8 cellular contexts compared by ENCODE assay signal in the genomic region with DNA sequence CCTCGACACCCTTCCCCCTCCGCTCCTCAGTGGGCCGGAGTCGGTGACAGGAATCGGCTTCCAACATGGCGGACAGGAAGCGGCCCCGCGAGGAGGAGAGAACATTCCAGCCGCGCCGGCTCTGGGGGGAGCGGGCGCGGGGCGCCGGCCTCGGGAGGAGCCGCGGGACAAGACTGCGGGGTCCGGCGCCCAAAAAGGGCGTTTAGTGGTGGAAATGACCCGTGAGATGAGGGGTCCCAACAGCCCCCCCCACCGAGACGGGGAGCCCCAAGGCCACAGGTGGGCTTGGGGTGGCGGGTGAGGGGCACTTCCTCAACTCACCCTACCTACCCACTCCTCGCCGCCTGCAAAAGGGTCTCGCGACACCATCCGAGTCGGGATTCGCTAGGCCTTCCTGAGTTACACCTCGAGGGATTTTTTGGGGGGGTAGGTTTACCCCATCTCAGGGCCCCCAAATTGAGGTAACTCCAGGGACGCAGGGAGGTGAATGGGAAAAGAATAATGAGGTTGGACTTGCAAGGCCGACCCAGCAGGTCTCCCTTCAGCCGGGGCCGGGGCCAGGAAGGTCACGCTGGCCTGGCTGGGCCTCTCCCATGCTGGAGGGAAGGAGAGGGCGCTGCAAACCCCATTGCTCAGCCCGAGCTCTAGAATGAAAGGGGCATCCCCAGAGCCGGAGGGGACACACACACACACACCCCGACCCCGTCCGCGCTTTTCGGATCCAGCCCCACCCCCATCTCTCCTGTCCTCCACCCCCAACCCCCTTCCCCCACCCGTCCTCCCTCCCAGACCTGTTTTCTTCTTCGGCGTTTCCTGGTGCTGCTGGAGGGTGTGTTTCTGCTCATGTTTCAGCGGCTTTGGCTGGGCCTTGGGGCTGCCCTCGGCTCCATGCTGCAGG. TPM values are rescaled to one million over a fixed set of nuclear protein-coding genes. Genes with fewer than 3 reads are reported as not detected.
A peak's percentile ranks its signal among the peaks of the same experiment; 100 is the strongest.
DNase-seq lines count a peak whose midpoint lies in the region; ATAC-seq and TF ChIP-seq lines count a peak whose summit lies in the region.

No MANE protein-coding gene starts in this region.

- TSS peak; percentile 44 for BruUV-seq in PC-9 (replicated peaks; lab: Mats Ljungman, UMichigan)

- no peaks in the 10 kb centered on the region for H3K9me3 Mint-ChIP-seq in nephron
- no peaks in the 10 kb centered on the region for H3K9me3 Mint-ChIP-seq in stimulated activated naive CD8-positive, alpha-beta T cell treated with anti-CD3 and anti-CD28 coated beads, Interleukin-15, Interleukin-2, amounts not matched to agents 100 ng/mL and 50 ng/mL, for 24 hours

- peaks cover 40% of the 10 kb centered on the region for H4K20me1 ChIP-seq in PC-9 (ENCODE audit: insufficient read depth)

- H3K36me3 ChIP-seq in PC-9 (ENCODE audit: low read depth) = peaks cover 16% of the 10 kb centered on the region

- peaks cover 37% of the 10 kb centered on the region for H3K4me1 ChIP-seq in PC-9 (replicated peaks; ENCODE audit: insufficient read depth)

- CTCF ChIA-PET in PC-9 (lab: Charles Lee) = interaction anchor here (0.6 to 0.7 kb wide), 3 partner anchors 91 to 952 kb away, joined by 3 to 6 read pairs (median 4); partner anchors contain the start of gene TAOK1

- H3K27ac Mint-ChIP-seq in nephron = peak overlapping the region; percentile 98 to 100 (median 100)
- peak overlapping the region; percentile 98 for H3K27ac Mint-ChIP-seq in stimulated activated naive CD8-positive, alpha-beta T cell treated with anti-CD3 and anti-CD28 coated beads, Interleukin-15, Interleukin-2, amounts not matched to agents 100 ng/mL and 50 ng/mL, for 24 hours

- peaks cover 20% of the 10 kb centered on the region for H3K36me3 Mint-ChIP-seq in nephron (ENCODE audit: low read depth)
- peaks cover 40% of the 10 kb centered on the region for H3K36me3 Mint-ChIP-seq in stimulated activated naive CD8-positive, alpha-beta T cell treated with anti-CD3 and anti-CD28 coated beads, Interleukin-15, Interleukin-2, amounts not matched to agents 100 ng/mL and 50 ng/mL, for 24 hours (ENCODE audit: low read depth)

- peaks cover 54% of the 10 kb centered on the region for H3K79me2 ChIP-seq in PC-9 (ENCODE audit: low read depth)

- H3K4me1 Mint-ChIP-seq in nephron = peaks cover 42% of the 10 kb centered on the region
- peaks cover 56% of the 10 kb centered on the region for H3K4me1 Mint-ChIP-seq in stimulated activated naive CD8-positive, alpha-beta T cell treated with anti-CD3 and anti-CD28 coated beads, Interleukin-15, Interleukin-2, amounts not matched to agents 100 ng/mL and 50 ng/mL, for 24 hours (ENCODE audit: low read depth)

- H3K27me3 ChIP-seq in PC-9 (ENCODE audit: insufficient read depth, low read depth) = no peaks in the 10 kb centered on the region

- peak overlapping the region; percentile 100 for H3K4me3 Mint-ChIP-seq in nephron
- peak overlapping the region; percentile 97 for H3K4me3 Mint-ChIP-seq in stimulated activated naive CD8-positive, alpha-beta T cell treated with anti-CD3 and anti-CD28 coated beads, Interleukin-15, Interleukin-2, amounts not matched to agents 100 ng/mL and 50 ng/mL, for 24 hours

- peak overlapping the region; percentile 96 for H3K4me3 ChIP-seq in GM12875 (ENCODE audit: low read depth, low read length)
- peak overlapping the region; percentile 92 for H3K4me3 ChIP-seq in PC-9
- peak overlapping the region; percentile 94 for H3K4me3 ChIP-seq in fibroblast of the aortic adventitia (ENCODE audit: low read depth, low read length)

- TF ChIP-seq CTCF in GM12875 (IDR thresholded peaks at IDR 0.05; ENCODE audit: borderline replicate concordance, insufficient read depth, low read depth, low read length) (no peak), PC-9 (conservative IDR thresholded peaks at IDR 0.05) (no peak), fibroblast of the aortic adventitia (IDR thresholded peaks at IDR 0.05; ENCODE audit: insufficient read depth, low read length) (no peak), nephron (IDR thresholded peaks at IDR 0.05; ENCODE audit: unreplicated experiment in 3 of 3) (no peak)

- peak overlapping the region; percentile 79 for H2AFZ ChIP-seq in PC-9

- intact Hi-C loops in PC-9 (cut with micrococcal nuclease; ENCODE audit: unreplicated experiment) = loop anchor here (2.0 to 5.0 kb wide), 3 partner anchors 76 to 114 kb away; no protein-coding TSS in a partner anchor

- H3K9me2 ChIP-seq in PC-9 (ENCODE audit: insufficient read depth) = no peaks in the 10 kb centered on the region

- ATAC-seq in HG03442 (IDR thresholded peaks at IDR 0.05; ENCODE audit: unreplicated experiment) (peak; percentile 21), GM19324 (IDR thresholded peaks at IDR 0.05; ENCODE audit: low FRiP score, unreplicated experiment) (no peak)

- H3F3A ChIP-seq in PC-9 (ENCODE audit: insufficient read depth, low read depth) = peaks cover 23% of the 10 kb centered on the region

- H3K4me2 ChIP-seq in PC-9 = peak overlapping the region; percentile 77

- H3K27ac ChIP-seq in PC-9 = peak overlapping the region; percentile 78

- H3K27me3 Mint-ChIP-seq in nephron (ENCODE audit: low read depth) = no peaks in the 10 kb centered on the region
- H3K27me3 Mint-ChIP-seq in stimulated activated naive CD8-positive, alpha-beta T cell treated with anti-CD3 and anti-CD28 coated beads, Interleukin-15, Interleukin-2, amounts not matched to agents 100 ng/mL and 50 ng/mL, for 24 hours = no peaks in the 10 kb centered on the region

- POLR2A ChIA-PET in PC-9 (lab: Charles Lee; ENCODE audit: unreplicated experiment) = interaction anchor here (0.5 to 1.0 kb wide), 16 partner anchors 9 to 1141 kb away, joined by 3 to 21 read pairs (median 5); partner anchors contain the start of gene MYO18A

- no peaks in the 10 kb centered on the region for H3K9me3 ChIP-seq in PC-9 (ENCODE audit: insufficient read depth, low read depth)

- DNase-seq in PC-9 = peak; percentile 41
- DNase-seq in activated T-helper 9 cell treated with anti-CD3 and anti-CD28 coated beads, Interleukin-2, amount 50 U/mL, for 16 hours (ENCODE audit: low read depth) = peak; percentile 40
- DNase-seq in fibroblast of the aortic adventitia (ENCODE audit: low read depth) = peak; percentile 25

RNA-seq across cellular contexts. Expression of gene NUFIP2, which starts 0.7 kb away (rescaled TPM):
- total RNA-seq in PC-9 (2021) (46.8 and 73.1 TPM in 2 replicates), fibroblast of the aortic adventitia (ENCODE audit: low replicate concordance) (53.3 and 59.7 TPM in 2 replicates)

RNA-seq across cellular contexts. Expression of gene CRYBA1, which starts 46.6 kb away (rescaled TPM):
- total RNA-seq in PC-9 (2021) (not detected in 2 replicates), fibroblast of the aortic adventitia (ENCODE audit: low replicate concordance) (not detected in 2 replicates)
